19 cellular contexts compared by ENCODE assay signal in genomic region chr5:84213212-84213611, GRCh38.
DNase-seq lines count a peak whose midpoint lies in the region; ATAC-seq and TF ChIP-seq lines count a peak whose summit lies in the region.
"Had no signal": no experiment of that assay in that cellular context is flagged by ENCODE, and none has a peak within 500 bp of the region (broad histone marks: within the 10 kb centered on the region; RNA-seq: fewer than 3 reads in every experiment).

No MANE protein-coding gene starts in this region.

- H4K91ac ChIP-seq in trophoblast cell (ENCODE audit: low read depth, low read length): no peak overlapping the region

- H4K8ac ChIP-seq in trophoblast cell (ENCODE audit: low read depth, low read length): no peak overlapping the region

- peak overlapping the region; percentile 12 for H3K27ac Mint-ChIP-seq in osteocyte (ENCODE audit: unreplicated experiment)
- H3K27ac Mint-ChIP-seq: B cell; CD4-positive, CD25-positive, alpha-beta regulatory T cell; CD8-positive, alpha-beta T cell had no signal

- H2BK5ac ChIP-seq in trophoblast cell (ENCODE audit: low read depth, low read length, poor library complexity): no peak overlapping the region

- no peaks in the 10 kb centered on the region for H3K79me2 ChIP-seq in trophoblast cell (ENCODE audit: control insufficient read depth, insufficient read depth, low read length, poor library complexity)

- H3K18ac ChIP-seq in trophoblast cell (ENCODE audit: low read length): no peak overlapping the region

- H3K27me3 ChIP-seq in adipocyte (replicated peaks; ENCODE audit: control insufficient read depth, insufficient read depth, low read length) (no peaks in the 10 kb centered on the region), trophoblast cell (ENCODE audit: insufficient read depth, low read length) (no peaks in the 10 kb centered on the region)
- H3K27me3 ChIP-seq: BLaER1 had no signal

- peak overlapping the region; percentile 4 for H3K9ac ChIP-seq in adipocyte (ENCODE audit: low read length)
- no peak overlapping the region for H3K9ac ChIP-seq in trophoblast cell (ENCODE audit: low read length)
- H3K9ac ChIP-seq: BLaER1, GM23248 had no signal

- H3K14ac ChIP-seq in trophoblast cell (ENCODE audit: low read length): no peak overlapping the region

- H3K4me1 Mint-ChIP-seq in osteocyte (ENCODE audit: unreplicated experiment): peaks cover 41% of the 10 kb centered on the region
- H3K4me1 Mint-ChIP-seq: B cell; CD4-positive, CD25-positive, alpha-beta regulatory T cell had no signal

- H2AFZ ChIP-seq in trophoblast cell (ENCODE audit: insufficient read depth, low read length, poor library complexity): no peak overlapping the region
- H2AFZ ChIP-seq: GM23248 had no signal

- H3K23ac ChIP-seq in trophoblast cell (ENCODE audit: low read length): no peak overlapping the region

- H3K4me1 ChIP-seq in adipocyte (ENCODE audit: control insufficient read depth, insufficient read depth, low read length) (peaks cover 29% of the 10 kb centered on the region), trophoblast cell (ENCODE audit: control insufficient read depth in 1 of 2, insufficient read depth in 2 of 2, low read length in 2 of 2) (no peaks in the 10 kb centered on the region)
- H3K4me1 ChIP-seq: BLaER1, Caco-2 had no signal

- no peak overlapping the region for H3K4me3 Mint-ChIP-seq in osteocyte (ENCODE audit: unreplicated experiment)
- H3K4me3 Mint-ChIP-seq: B cell; CD4-positive, CD25-positive, alpha-beta regulatory T cell; CD8-positive, alpha-beta T cell had no signal

- H3K79me1 ChIP-seq in trophoblast cell (ENCODE audit: low read length): no peaks in the 10 kb centered on the region

- no peak overlapping the region for H3K4me2 ChIP-seq in trophoblast cell (ENCODE audit: low read length)
- H3K4me2 ChIP-seq: BLaER1 had no signal

- DNase-seq in adipocyte (ENCODE audit: low read depth) (peak; percentile 90), fibroblast of gingiva (ENCODE audit: low read depth) (peak; percentile 56), osteocyte (ENCODE audit: extremely low spot score, unreplicated experiment) (no peak), trophoblast cell (no peak), cortex of kidney (lab: John Stamatoyannopoulos, UW) (no peak), dermis blood vessel endothelial cell (no peak)
- DNase-seq: Caco-2; CD4-positive, CD25-positive, alpha-beta regulatory T cell; CD8-positive, alpha-beta T cell; DMS153; DND-41; GM23248; H7; HCEC 1CT had no signal

- no peak overlapping the region for H3K27ac ChIP-seq in trophoblast cell (ENCODE audit: low read depth, low read length)
- H3K27ac ChIP-seq: BLaER1, C4-2B, GM23248 had no signal

- no peak overlapping the region for H4K12ac ChIP-seq in trophoblast cell (ENCODE audit: low read depth, low read length)

- no peaks in the 10 kb centered on the region for H3K27me3 Mint-ChIP-seq in osteocyte (ENCODE audit: unreplicated experiment)
- H3K27me3 Mint-ChIP-seq: B cell; CD4-positive, CD25-positive, alpha-beta regulatory T cell had no signal

- H3K36me3 Mint-ChIP-seq in osteocyte (ENCODE audit: unreplicated experiment): peaks cover 15% of the 10 kb centered on the region
- H3K36me3 Mint-ChIP-seq: CD4-positive, CD25-positive, alpha-beta regulatory T cell; CD8-positive, alpha-beta T cell had no signal

- H2AK5ac ChIP-seq in trophoblast cell (ENCODE audit: low read length): no peak overlapping the region

- H3K9me3 Mint-ChIP-seq in osteocyte (ENCODE audit: unreplicated experiment): no peaks in the 10 kb centered on the region

- H3K4ac ChIP-seq in trophoblast cell (ENCODE audit: low read depth, low read length): no peak overlapping the region

- no peak overlapping the region for H2BK120ac ChIP-seq in trophoblast cell (ENCODE audit: insufficient read depth, low read length, poor library complexity)

- no peak for TF ChIP-seq CTCF in osteocyte (IDR thresholded peaks at IDR 0.05)

- no peak for ATAC-seq in HG02642 (IDR thresholded peaks at IDR 0.05; ENCODE audit: poor library complexity, unreplicated experiment)
- ATAC-seq: CD8-positive, alpha-beta T cell; GM12878 had no signal

- no peaks in the 10 kb centered on the region for H3K36me3 ChIP-seq in adipocyte (ENCODE audit: control insufficient read depth, insufficient read depth, low read length, severe bottlenecking)
- H3K36me3 ChIP-seq in trophoblast cell (ENCODE audit: control insufficient read depth in 1 of 2, insufficient read depth in 2 of 2, low read length in 2 of 2): no peaks in the 10 kb centered on the region
- H3K36me3 ChIP-seq: BLaER1 had no signal

- H3K4me3 ChIP-seq in adipocyte (ENCODE audit: low read length): peak overlapping the region; percentile 33
- H3K4me3 ChIP-seq in trophoblast cell (ENCODE audit: low read depth, low read length): no peak overlapping the region
- H3K4me3 ChIP-seq: BLaER1, GM12878, GM23248 had no signal

- H3K9me3 ChIP-seq in adipocyte (ENCODE audit: control insufficient read depth, low read length) (peaks cover 4% of the 10 kb centered on the region), trophoblast cell (ENCODE audit: insufficient read depth, low read depth, low read length) (no peaks in the 10 kb centered on the region)
- H3K9me3 ChIP-seq: BLaER1, Caco-2 had no signal

- no peak overlapping the region for H2BK12ac ChIP-seq in trophoblast cell (ENCODE audit: low read length)

- WGBS in trophoblast cell (ENCODE audit: extremely low coverage, insufficient coverage, insufficient read length): no CpG with 5 or more reads among the region's 1 CpG

Comparison
In these comparisons a context has a peak if more than half of its experiments do, and no peak if none do; other contexts are left out.
1. DNase-seq: peak in adipocyte (single experiment) and fibroblast of gingiva (single experiment); none in osteocyte (single experiment), trophoblast cell (0 of 2), cortex of kidney (single experiment) and dermis blood vessel endothelial cell (single experiment).